In genomic region chr4:15955670-15956069, GRCh38 we compare ENCODE assay signal across 12 cellular contexts. TPM values are rescaled to one million over a fixed set of nuclear protein-coding genes. Genes with fewer than 3 reads are reported as not detected.
A peak's percentile ranks its signal among the peaks of the same experiment; 100 is the strongest.
DNase-seq lines count a peak whose midpoint lies in the region; ATAC-seq and TF ChIP-seq lines count a peak whose summit lies in the region.
"Had no signal": no experiment of that assay in that cellular context is flagged by ENCODE, and none has a peak within 500 bp of the region (broad histone marks: within the 10 kb centered on the region; RNA-seq: fewer than 3 reads in every experiment).

No MANE protein-coding gene starts in this region.

- ATAC-seq in GM18498 (IDR thresholded peaks at IDR 0.05; ENCODE audit: unreplicated experiment) (peak; percentile 16), HG03354 (IDR thresholded peaks at IDR 0.05; ENCODE audit: poor library complexity, severe bottlenecking, unreplicated experiment) (no peak)

- TF ChIP-seq CTCF in AG04450 (IDR thresholded peaks at IDR 0.05; ENCODE audit: low read depth, low read length), result peak; percentile 36; the same call in 1 of the 2 replicates

- H3K4me3 ChIP-seq in AG04450 (ENCODE audit: low read depth, low read length), result no peak overlapping the region
- H3K4me3 ChIP-seq: HAP-1 had no signal

- H3K27me3 ChIP-seq in AG04450 (ENCODE audit: control insufficient read depth, insufficient read depth, low read length), result peaks cover 9% of the 10 kb centered on the region

- H3K27ac ChIP-seq in AG04450 (ENCODE audit: low read depth, low read length), result no peak overlapping the region
- H3K27ac ChIP-seq: VCaP had no signal

- CTCF ChIA-PET in AG04450 (lab: Charles Lee), result interaction anchor here (0.6 to 2.5 kb wide), 34 partner anchors 10 to 694 kb away, joined by 3 to 170 read pairs (median 4); no protein-coding TSS in a partner anchor

- no peaks in the 10 kb centered on the region; the same call in 1 of the 2 replicates for H3K9me3 ChIP-seq in AG04450 (ENCODE audit: control insufficient read depth, insufficient read depth, low read length)
- H3K9me3 ChIP-seq: HAP-1 had no signal

- POLR2A ChIA-PET in AG04450 (lab: Yijun Ruan, JAX), result no interaction called here

- DNase-seq in AG04450 (ENCODE audit: low read depth, low spot score) (no peak), RPMI7951 (ENCODE audit: low read depth) (peak; percentile 31), fibroblast of peridontal ligament (ENCODE audit: extremely low read depth) (peak; percentile 9), amygdala (lab: John Stamatoyannopoulos, UW) (no peak), AG20443 (ENCODE audit: low spot score) (no peak)
- no peak for DNase-seq in activated naive CD4-positive, alpha-beta T cell (lab: John Stamatoyannopoulos, UW)

RNA-seq across cellular contexts. Expression of gene FGFBP2, which starts 7.3 kb away (rescaled TPM):
- not detected in 2 replicates for polyA plus RNA-seq in AG04450 (2011; rRNA removed)
- not detected in 2 replicates for polyA minus RNA-seq in AG04450 (2011; rRNA and poly(A)+ RNA removed)
- 0.20 TPM in 1 of 2 replicates, not detected in the other for total RNA-seq in RPMI7951 (2014; rRNA removed; shearing (Covaris generic))
- total RNA-seq: LHCN-M2, renal cortical epithelial cell had no signal

RNA-seq across cellular contexts. Expression of gene FGFBP1, which starts 17.1 kb away (rescaled TPM):
- polyA plus RNA-seq in AG04450 (2011; rRNA removed), result not detected in 2 replicates
- not detected in 2 replicates for polyA minus RNA-seq in AG04450 (2011; rRNA and poly(A)+ RNA removed)
- total RNA-seq in RPMI7951 (2014; rRNA removed; shearing (Covaris generic)), result not detected in 2 replicates
- total RNA-seq: LHCN-M2 had no signal

Comparison
In these comparisons a context has a peak if more than half of its experiments do, and no peak if none do; other contexts are left out.
1. DNase-seq: peak in RPMI7951 (single experiment) and fibroblast of peridontal ligament (single experiment); none in AG04450 (single experiment), amygdala (0 of 56), AG20443 (single experiment) and activated naive CD4-positive, alpha-beta T cell (0 of 4).